15 cellular contexts compared by ENCODE assay signal in genomic region chr22:21725956-21726649, GRCh38. TPM values are rescaled to one million over a fixed set of nuclear protein-coding genes. Genes with fewer than 3 reads are reported as not detected.
DNase-seq lines count a peak whose midpoint lies in the region; ATAC-seq and TF ChIP-seq lines count a peak whose summit lies in the region.
"Had no signal": no experiment of that assay in that cellular context is flagged by ENCODE, and none has a peak within 500 bp of the region (broad histone marks: within the 10 kb centered on the region; RNA-seq: fewer than 3 reads in every experiment).

No MANE protein-coding gene starts in this region.

- peaks cover 0 to 41% (median 23%) of the 10 kb centered on the region in 11 experiments; a peak in 14 of 22 replicates for H4K20me1 ChIP-seq in BLaER1 treated with 17β-estradiol and CSF1 and Interleukin-3, amounts not matched to agents 10 nM and 100 nM

- TF ChIP-seq CTCF in VCaP (conservative IDR thresholded peaks at IDR 0.05) (no peak), spleen (IDR thresholded peaks at IDR 0.05 in 8 of 11, conservative IDR thresholded peaks at IDR 0.05 in 3 of 11) (no peak)

- peaks cover 0 to 68% (median 36%) of the 10 kb centered on the region in 11 experiments; a peak in 13 of 22 replicates for H3K36me3 ChIP-seq in BLaER1 treated with 17β-estradiol and CSF1 and Interleukin-3, amounts not matched to agents 10 nM and 100 nM
- H3K36me3 ChIP-seq in spleen: peaks cover 0 to 28% (median 0%) of the 10 kb centered on the region in 6 donors
- H3K36me3 ChIP-seq: HAP-1 had no signal

- DNase-seq in immature natural killer cell: no peak
- no peak for DNase-seq in 8988T
- DNase-seq in NCI-H2029 (lab: John Stamatoyannopoulos, UW): no peak
- no peak for DNase-seq in spleen
- no peak for DNase-seq in NCI-H2081 (lab: John Stamatoyannopoulos, UW)
- DNase-seq: DMS79 treated with DMSO at 0.1 percent for 48 hours, NCI-H1105 treated with DMSO at 0.1 percent for 48 hours, NCI-H187, NCI-H226 had no signal

- H3K27ac Mint-ChIP-seq in immature natural killer cell: peak overlapping the region in 5 of 6 donors; percentile 27 to 89 (median 64)

- H3K4me1 Mint-ChIP-seq in immature natural killer cell: peaks cover 34 to 40% of the 10 kb centered on the region in 2 donors

- H3K4me3 Mint-ChIP-seq in immature natural killer cell: peak overlapping the region in 2 of 5 donors; percentile 73 to 77
- H3K4me3 Mint-ChIP-seq: IgD-negative memory B cell had no signal

- H3K4me3 ChIP-seq in BLaER1 treated with 17β-estradiol and CSF1 and Interleukin-3, amounts not matched to agents 10 nM and 100 nM: no peak overlapping the region
- no peak overlapping the region for H3K4me3 ChIP-seq in spleen
- H3K4me3 ChIP-seq: HAP-1 had no signal

- peak overlapping the region; percentile 8 to 81 (median 65); a peak in 20 of 22 replicates for H3K4me2 ChIP-seq in BLaER1 treated with 17β-estradiol and CSF1 and Interleukin-3, amounts not matched to agents 10 nM and 100 nM

- no peaks in the 10 kb centered on the region for H3K27me3 ChIP-seq in BLaER1 treated with 17β-estradiol and CSF1 and Interleukin-3, amounts not matched to agents 10 nM and 100 nM
- H3K27me3 ChIP-seq in spleen (replicated peaks in 1 of 7): no peaks in the 10 kb centered on the region

- H3K9me3 Mint-ChIP-seq in immature natural killer cell: no peaks in the 10 kb centered on the region
- H3K9me3 Mint-ChIP-seq: IgD-negative memory B cell had no signal

- no peaks in the 10 kb centered on the region for H3K9me3 ChIP-seq in BLaER1 treated with 17β-estradiol and CSF1 and Interleukin-3, amounts not matched to agents 10 nM and 100 nM (replicated peaks in 1 of 11)
- no peaks in the 10 kb centered on the region for H3K9me3 ChIP-seq in spleen
- H3K9me3 ChIP-seq: HAP-1 had no signal

- peak; percentile 16 for ATAC-seq in HG02870 (IDR thresholded peaks at IDR 0.05; ENCODE audit: unreplicated experiment)

- no peaks in the 10 kb centered on the region for H3K27me3 Mint-ChIP-seq in immature natural killer cell (ENCODE audit: low read depth in 3 of 3)
- H3K27me3 Mint-ChIP-seq: IgD-negative memory B cell had no signal

- TF ChIP-seq POLR2A in spleen (IDR thresholded peaks at IDR 0.05): no peak

- peaks cover 8 to 72% (median 60%) of the 10 kb centered on the region in 10 experiments; a peak in 18 of 20 replicates for H3K4me1 ChIP-seq in BLaER1 treated with 17β-estradiol and CSF1 and Interleukin-3, amounts not matched to agents 10 nM and 100 nM
- peaks cover 0 to 19% (median 0%) of the 10 kb centered on the region in 6 donors for H3K4me1 ChIP-seq in spleen
- H3K4me1 ChIP-seq: HAP-1 had no signal

- whole genome bisulfite sequencing in spleen, 5 donors: 90 to 97% (median 93%) methylated on average over 6 to 19 of the region's 19 CpGs

- peak overlapping the region in 5 of 11 experiments; percentile 1 to 38 (median 25); a peak in 4 of 22 replicates for H3K27ac ChIP-seq in BLaER1 treated with 17β-estradiol and CSF1 and Interleukin-3, amounts not matched to agents 10 nM and 100 nM
- H3K27ac ChIP-seq in VCaP: peak overlapping the region; percentile 54
- no peak overlapping the region for H3K27ac ChIP-seq in spleen
- H3K27ac ChIP-seq: C4-2B had no signal

- intact Hi-C loops in spleen (cut with DNase I; ENCODE audit: low total_unique reads): no loop called here

- peak overlapping the region in 1 of 11 experiments; percentile 42; a peak in 3 of 22 replicates for H3K9ac ChIP-seq in BLaER1 treated with 17β-estradiol and CSF1 and Interleukin-3, amounts not matched to agents 10 nM and 100 nM

- H3K36me3 Mint-ChIP-seq in immature natural killer cell: peaks cover 0 to 10% (median 3%) of the 10 kb centered on the region in 3 donors

RNA-seq across cellular contexts. Expression of gene YPEL1, which starts 9.5 kb away (rescaled TPM):
- 100 to 1,000 TPM in 2 of 3 donors, 10 to 100 TPM in 1; 72.9 to 100 (median 100) TPM for polyA plus RNA-seq in immature natural killer cell
- total RNA-seq in spleen: 10 to 100 TPM in 5 of 7 donors, 1 to 10 TPM in 2; 6.9 to 21.3 (median 14.6) TPM
- 1 to 10 TPM; 4.8 to 6.4 (median 5.4) TPM for polyA plus RNA-seq in spleen

Comparison
In these comparisons a context has a peak if more than half of its experiments do, and no peak if none do; other contexts are left out.
1. RNA of gene YPEL1, which starts 9.5 kb away (polyA plus RNA-seq): 72.9 to 100 TPM in immature natural killer cell; 4.8 to 6.4 TPM in spleen; every median in the first group is over 10 times any median in the second.